ENCODE assay signal across 8 cellular contexts in the genomic region with DNA sequence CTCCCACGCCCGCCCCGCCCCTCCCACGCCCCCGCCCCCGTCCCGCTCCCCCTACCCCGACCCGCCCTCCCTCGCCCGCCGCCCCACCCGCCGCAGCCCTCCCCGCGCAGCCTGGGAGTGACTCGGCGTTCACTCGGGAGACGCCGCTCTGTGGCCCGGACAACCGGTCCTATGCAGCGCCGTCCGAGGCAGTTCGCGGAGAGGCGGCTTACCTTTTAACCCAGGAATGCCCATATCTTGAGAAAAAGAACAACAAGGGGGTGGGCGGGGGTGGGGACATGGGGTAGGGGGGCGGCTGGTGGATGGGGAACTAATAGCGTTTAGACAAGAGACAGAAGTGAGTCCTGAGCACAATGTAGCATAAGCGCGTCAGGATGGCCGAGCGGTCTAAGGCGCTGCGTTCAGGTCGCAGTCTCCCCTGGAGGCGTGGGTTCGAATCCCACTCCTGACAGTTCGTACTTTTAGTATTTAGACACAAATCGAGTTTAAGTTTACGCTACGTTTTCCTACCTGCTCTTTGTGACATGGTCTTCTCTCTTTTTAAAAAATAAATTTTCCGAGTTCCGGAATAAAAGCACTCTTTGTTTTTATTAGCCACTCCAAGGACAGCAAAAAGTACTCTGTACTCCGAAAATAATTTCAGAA. TPM values are rescaled to one million over a fixed set of nuclear protein-coding genes. Genes with fewer than 3 reads are reported as not detected.
DNase-seq lines count a peak whose midpoint lies in the region; ATAC-seq and TF ChIP-seq lines count a peak whose summit lies in the region.

No MANE protein-coding gene starts in this region.

- H4K20me1 ChIP-seq in mammary epithelial cell (ENCODE audit: insufficient read depth, low read length), result no peaks in the 10 kb centered on the region

- H2AFZ ChIP-seq in mammary epithelial cell (ENCODE audit: low read depth, low read length), result peak overlapping the region; percentile 92

- 0% methylated on average over 6 of the region's 48 CpGs for WGBS in mammary epithelial cell (ENCODE audit: low coverage, missing lambda C conversion rate)

- peak overlapping the region; percentile 83 for H3K4me2 ChIP-seq in mammary epithelial cell (ENCODE audit: insufficient read depth, low read depth, low read length)

- no peaks in the 10 kb centered on the region for H3K9me3 ChIP-seq in mammary epithelial cell (replicated peaks; ENCODE audit: insufficient read depth, low read length)

- H3K4me3 ChIP-seq in WI38 (ENCODE audit: low read depth, low read length), result peak overlapping the region; percentile 45
- H3K4me3 ChIP-seq in mammary epithelial cell (replicated peaks in 1 of 3; ENCODE audit: insufficient read depth in 1 of 3, low read depth in 2 of 3, low read length in 3 of 3), result peak overlapping the region; percentile 54 to 62 (median 55)

- CTCF ChIA-PET in mammary epithelial cell (lab: Charles Lee; ENCODE audit: low non-redundant PET), result no interaction called here

- peak; percentile 33 for TF ChIP-seq POLR2A in GM18526 (IDR thresholded peaks at IDR 0.05; ENCODE audit: extremely low read depth, insufficient read length)

- intact Hi-C loops in mammary epithelial cell (cut with micrococcal nuclease), result loop anchor here (1.0 to 5.0 kb wide), 6 partner anchors 12 to 189 kb away; a partner anchor contains a TSS

- H3K36me3 ChIP-seq in mammary epithelial cell (ENCODE audit: insufficient read depth, low read length), result no peaks in the 10 kb centered on the region

- peak overlapping the region; percentile 52 for H3K27ac ChIP-seq in mammary epithelial cell (ENCODE audit: insufficient read depth, low read depth, low read length)

- dilution Hi-C loops in mammary epithelial cell (cut with HindIII; ENCODE audit: low sequenced_read_pairs), result no loop called here

- peak overlapping the region; percentile 29 for H3K9ac ChIP-seq in mammary epithelial cell (ENCODE audit: insufficient read depth, low read length)

- ATAC-seq in HG03064 (IDR thresholded peaks at IDR 0.05; ENCODE audit: low read depth, unreplicated experiment), result peak; percentile 55

- no peaks in the 10 kb centered on the region for H3K79me2 ChIP-seq in mammary epithelial cell (ENCODE audit: insufficient read depth, low read length)

- TF ChIP-seq CTCF in WI38 (IDR thresholded peaks at IDR 0.05; ENCODE audit: low read depth, low read length), result no peak
- TF ChIP-seq CTCF in mammary epithelial cell (conservative IDR thresholded peaks at IDR 0.05 in 1 of 2, IDR thresholded peaks at IDR 0.05 in 1 of 2; ENCODE audit: extremely low read depth in 1 of 2, insufficient read depth in 1 of 2, low read depth in 1 of 2, low read length in 2 of 2), result no peak

- DNase-seq in A172 (ENCODE audit: low spot score) (peak; percentile 73), NCI-H2171 (lab: John Stamatoyannopoulos, UW) (peak; percentile 81), mammary epithelial cell (peak; percentile 79), iris pigment epithelial cell (ENCODE audit: low read depth) (peak; percentile 74)
- DNase-seq in stimulated activated CD4-positive, alpha-beta T cell treated with anti-CD3 and anti-CD28 coated beads, Interleukin-12 subunit alpha, Interleukin-12 subunit beta, amount 100 ng/mL, for 24 hours (ENCODE audit: low read depth in 2 of 2), result peak; percentile 77 to 83

- BruUV-seq in mammary epithelial cell (replicated peaks; lab: Mats Ljungman, UMichigan), result no TSS peak

- peaks cover 15% of the 10 kb centered on the region for H3K4me1 ChIP-seq in mammary epithelial cell (ENCODE audit: insufficient read depth, low read length)

- H3K27me3 ChIP-seq in mammary epithelial cell (ENCODE audit: insufficient read depth, low read length), result no peaks in the 10 kb centered on the region

- in situ Hi-C loops in mammary epithelial cell (cut with MboI; ENCODE audit: low sequenced_read_pairs in 2 of 2), result no loop called here

RNA-seq across cellular contexts. Expression of a gene that starts 17.2 kb away (rescaled TPM):
- 101 and 106 TPM in 2 replicates for total RNA-seq in A172 (2014; rRNA removed; shearing (Covaris generic))
- total RNA-seq in mammary epithelial cell, result 10 to 100 TPM; 74.6 to 81.5 TPM
- polyA plus RNA-seq in mammary epithelial cell, result 50.2 TPM
- polyA minus RNA-seq in mammary epithelial cell, result 38.5 TPM

RNA-seq across cellular contexts. Expression of a gene that starts 20.9 kb away (rescaled TPM):
- total RNA-seq in A172 (2014; rRNA removed; shearing (Covaris generic)), result not detected in 2 replicates
- total RNA-seq in mammary epithelial cell, result not detected
- not detected for polyA plus RNA-seq in mammary epithelial cell
- not detected for polyA minus RNA-seq in mammary epithelial cell

Comparison
In these comparisons a context has a peak if more than half of its experiments do, and no peak if none do; other contexts are left out.
1. Peak in every context shown above with its lines: DNase-seq, ATAC-seq, H3K4me3 ChIP-seq and H3K27ac ChIP-seq.